Comparison of ENCODE assay signal across 1 cellular context in genomic region chr2:80858955-80859354, GRCh38.
TF ChIP-seq lines count a peak whose summit lies in the region.

No MANE protein-coding gene starts in this region.

TF ChIP-seq in GM23338, 12 proteins besides CTCF, POLR2A, EP300 and RAD21 (continued from another document):
- TF ChIP-seq ZNF462 (CRISPR knock-in tag; IDR thresholded peaks at IDR 0.05) (no peak), ZNF331 (CRISPR knock-in tag; IDR thresholded peaks at IDR 0.05; ENCODE audit: low read depth) (no peak), REST (IDR thresholded peaks at IDR 0.05; ENCODE audit: unreplicated experiment) (no peak)
TF ChIP-seq in GM23338: peak in this region for 0.
